In the genomic region with DNA sequence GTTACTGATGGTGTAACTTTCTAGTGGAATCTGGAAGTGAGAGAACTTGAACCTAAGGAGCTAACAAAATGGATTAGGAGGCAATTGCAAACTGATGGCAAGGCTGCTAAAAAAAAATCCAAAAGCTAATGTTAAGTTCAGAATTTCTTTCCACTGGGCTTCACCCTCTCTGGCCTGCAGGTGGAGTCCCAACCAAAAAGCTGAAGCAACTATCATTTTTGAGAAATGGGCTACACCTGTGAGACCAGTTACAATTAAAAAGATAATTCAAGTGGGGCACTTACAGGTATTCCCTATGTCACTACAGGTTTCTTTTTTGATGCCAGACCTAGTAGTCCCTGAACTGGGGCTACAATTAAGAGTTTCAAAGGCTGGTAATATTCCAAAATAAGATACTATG, we compare ENCODE assay signal across 2 cellular contexts.
TF ChIP-seq lines count a peak whose summit lies in the region.

No MANE protein-coding gene starts in this region.

TF ChIP-seq in HCT116, 20 proteins besides CTCF, POLR2A, EP300 and RAD21 (continued from another document):
- TF ChIP-seq, protein P1, sequence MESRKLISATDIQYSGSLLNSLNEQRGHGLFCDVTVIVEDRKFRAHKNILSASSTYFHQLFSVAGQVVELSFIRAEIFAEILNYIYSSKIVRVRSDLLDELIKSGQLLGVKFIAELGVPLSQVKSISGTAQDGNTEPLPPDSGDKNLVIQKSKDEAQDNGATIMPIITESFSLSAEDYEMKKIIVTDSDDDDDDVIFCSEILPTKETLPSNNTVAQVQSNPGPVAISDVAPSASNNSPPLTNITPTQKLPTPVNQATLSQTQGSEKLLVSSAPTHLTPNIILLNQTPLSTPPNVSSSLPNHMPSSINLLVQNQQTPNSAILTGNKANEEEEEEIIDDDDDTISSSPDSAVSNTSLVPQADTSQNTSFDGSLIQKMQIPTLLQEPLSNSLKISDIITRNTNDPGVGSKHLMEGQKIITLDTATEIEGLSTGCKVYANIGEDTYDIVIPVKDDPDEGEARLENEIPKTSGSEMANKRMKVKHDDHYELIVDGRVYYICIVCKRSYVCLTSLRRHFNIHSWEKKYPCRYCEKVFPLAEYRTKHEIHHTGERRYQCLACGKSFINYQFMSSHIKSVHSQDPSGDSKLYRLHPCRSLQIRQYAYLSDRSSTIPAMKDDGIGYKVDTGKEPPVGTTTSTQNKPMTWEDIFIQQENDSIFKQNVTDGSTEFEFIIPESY (IDR thresholded peaks at IDR 0.05; ENCODE audit: extremely low read depth, insufficient replicate concordance, low read length) = no peak
- TF ChIP-seq JUND (IDR thresholded peaks at IDR 0.05) (no peak), YY1 (IDR thresholded peaks at IDR 0.05; ENCODE audit: extremely low read depth, insufficient replicate concordance, low read depth, low read length) (no peak), ZFX (IDR thresholded peaks at IDR 0.05) (no peak), ELF1 (IDR thresholded peaks at IDR 0.05; ENCODE audit: borderline replicate concordance, low read depth) (no peak), SIN3A (IDR thresholded peaks at IDR 0.05; ENCODE audit: low read depth) (no peak)
- TF ChIP-seq, protein P2, sequence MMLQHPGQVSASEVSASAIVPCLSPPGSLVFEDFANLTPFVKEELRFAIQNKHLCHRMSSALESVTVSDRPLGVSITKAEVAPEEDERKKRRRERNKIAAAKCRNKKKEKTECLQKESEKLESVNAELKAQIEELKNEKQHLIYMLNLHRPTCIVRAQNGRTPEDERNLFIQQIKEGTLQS (IDR thresholded peaks at IDR 0.05) = no peak

TF ChIP-seq in WTC11, 78 proteins besides CTCF, POLR2A, EP300 and RAD21 (continued from another document):
- TF ChIP-seq, protein P3, sequence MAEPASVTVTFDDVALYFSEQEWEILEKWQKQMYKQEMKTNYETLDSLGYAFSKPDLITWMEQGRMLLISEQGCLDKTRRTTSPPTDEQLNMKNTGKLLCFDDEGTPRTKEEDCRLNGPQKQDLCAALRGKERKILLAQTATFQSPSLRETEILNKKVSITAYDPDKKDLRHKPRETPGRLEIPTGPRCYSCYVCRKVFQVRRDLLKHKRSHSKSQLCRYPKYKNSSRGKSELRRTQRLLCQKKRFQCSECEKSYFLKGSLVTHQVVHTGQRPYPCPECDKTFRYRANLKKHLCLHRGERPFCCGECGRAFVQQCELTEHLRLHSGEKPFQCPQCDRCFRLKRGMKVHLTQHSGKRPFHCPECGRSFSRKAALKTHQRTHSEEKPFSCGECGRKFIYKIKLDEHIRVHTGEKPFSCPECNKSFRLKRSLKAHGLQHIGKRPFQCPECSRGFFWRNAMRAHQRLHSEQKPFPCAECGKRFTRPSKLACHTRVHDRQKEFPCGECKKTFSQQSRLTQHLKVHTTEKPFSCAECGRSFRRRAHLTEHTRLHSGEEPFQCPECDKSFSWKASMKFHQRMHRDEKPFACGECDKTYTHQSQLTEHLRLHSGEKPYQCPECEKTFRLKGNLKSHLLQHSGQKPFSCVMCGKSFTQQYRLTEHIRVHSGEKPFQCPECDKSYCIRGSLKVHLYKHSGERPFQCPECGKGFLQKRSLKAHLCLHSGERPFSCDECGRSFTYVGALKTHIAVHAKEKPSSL (CRISPR knock-in tag; conservative IDR thresholded peaks at IDR 0.05) = no peak
- TF ChIP-seq HMGA2 (CRISPR knock-in tag; IDR thresholded peaks at IDR 0.05) (no peak), KAT7 (CRISPR knock-in tag; IDR thresholded peaks at IDR 0.05; ENCODE audit: borderline replicate concordance) (no peak), SMAD4 (CRISPR knock-in tag; IDR thresholded peaks at IDR 0.05) (no peak), IRF2 (CRISPR knock-in tag; IDR thresholded peaks at IDR 0.05; ENCODE audit: borderline replicate concordance, low read depth) (no peak), NR1H2 (CRISPR knock-in tag; IDR thresholded peaks at IDR 0.05) (no peak), ZNF317 (CRISPR knock-in tag; IDR thresholded peaks at IDR 0.05; ENCODE audit: borderline replicate concordance, low read depth) (no peak)
